Comparison of ENCODE assay signal across 19 cellular contexts in genomic region chr3:119181765-119182164, GRCh38. TPM values are rescaled to one million over a fixed set of nuclear protein-coding genes. Genes with fewer than 3 reads are reported as not detected.
DNase-seq lines count a peak whose midpoint lies in the region; ATAC-seq and TF ChIP-seq lines count a peak whose summit lies in the region.
"Had no signal": no experiment of that assay in that cellular context is flagged by ENCODE, and none has a peak within 500 bp of the region (broad histone marks: within the 10 kb centered on the region; RNA-seq: fewer than 3 reads in every experiment).

No MANE protein-coding gene starts in this region.

- H3K79me2 ChIP-seq in mammary epithelial cell (ENCODE audit: insufficient read depth, low read length) = no peaks in the 10 kb centered on the region

- no peak overlapping the region for H3K56ac ChIP-seq in IMR-90 (ENCODE audit: extremely low read depth, insufficient read depth, low read length)

- peak; percentile 55 to 85 for DNase-seq in Caco-2
- no peak for DNase-seq in IMR-90
- DNase-seq in mammary epithelial cell = peak; percentile 75
- no peak for DNase-seq in left colon
- no peak for DNase-seq in stimulated activated CD4-positive, alpha-beta T cell treated with anti-CD3 and anti-CD28 coated beads, Interleukin-12 subunit alpha, Interleukin-12 subunit beta, amount 100 ng/mL, for 4 hours
- no peak for DNase-seq in aorta
- DNase-seq in NCI-H2081 treated with DMSO at 0.1 percent for 48 hours (lab: John Stamatoyannopoulos, UW) = no peak
- DNase-seq: activated CD4-positive, alpha-beta memory T cell treated with anti-CD3 and anti-CD28 coated beads, Interleukin-2, amount 10 ng/mL, durations not matched to agents 7 days and 5 days; activated naive CD8-positive, alpha-beta T cell treated with anti-CD3 and anti-CD28 coated beads, Interleukin-2, amount 50 U/mL, for 24 hours; cerebellar nuclear complex; endodermal cell; H7; NCI-H1092 treated with DMSO at 0.1 percent for 48 hours; NCI-H748 treated with DMSO at 0.1 percent for 48 hours; stimulated activated CD4-positive, alpha-beta T cell treated with anti-CD3 and anti-CD28 coated beads, Interleukin-15, amount 100 ng/mL, for 24 hours; stimulated activated naive CD8-positive, alpha-beta T cell treated with anti-CD3 and anti-CD28 coated beads, Interleukin-15, amount 100 ng/mL, for 72 hours had no signal

- H3K4me3 ChIP-seq in Caco-2 (ENCODE audit: low read depth, low read length) = no peak overlapping the region
- no peak overlapping the region for H3K4me3 ChIP-seq in IMR-90 (ENCODE audit: insufficient read depth, low read depth, low read length)
- H3K4me3 ChIP-seq in mammary epithelial cell (replicated peaks in 1 of 3; ENCODE audit: insufficient read depth in 1 of 3, low read depth in 2 of 3, low read length in 3 of 3) = no peak overlapping the region
- no peak overlapping the region for H3K4me3 ChIP-seq in aorta (ENCODE audit: low read length in 2 of 2)
- H3K4me3 ChIP-seq: gastroesophageal sphincter, neural progenitor cell had no signal

- H3K36me3 ChIP-seq in Caco-2 (ENCODE audit: control insufficient read depth, insufficient read depth, low read length) (no peaks in the 10 kb centered on the region), IMR-90 (ENCODE audit: control insufficient read depth, insufficient read depth, low read length) (no peaks in the 10 kb centered on the region), mammary epithelial cell (ENCODE audit: insufficient read depth, low read length) (no peaks in the 10 kb centered on the region), aorta (ENCODE audit: control insufficient read depth in 1 of 2, insufficient read depth in 2 of 2, low read length in 1 of 2) (no peaks in the 10 kb centered on the region)
- H3K36me3 ChIP-seq: gastroesophageal sphincter, neural progenitor cell had no signal

- H3K9ac ChIP-seq in IMR-90 (ENCODE audit: low read depth, low read length) = no peak overlapping the region
- H3K9ac ChIP-seq in mammary epithelial cell (ENCODE audit: insufficient read depth, low read length) = no peak overlapping the region
- H3K9ac ChIP-seq: neural progenitor cell had no signal

- peaks cover 10% of the 10 kb centered on the region for H3K9me3 Mint-ChIP-seq in Caco-2 (ENCODE audit: unreplicated experiment)
- H3K9me3 Mint-ChIP-seq: activated CD4-positive, alpha-beta memory T cell treated with anti-CD3 and anti-CD28 coated beads, Interleukin-2, amount 10 ng/mL, durations not matched to agents 7 days and 5 days; activated naive CD8-positive, alpha-beta T cell treated with anti-CD3 and anti-CD28 coated beads, Interleukin-2, amount 50 U/mL, for 24 hours; endodermal cell; neural progenitor cell; stimulated activated naive CD8-positive, alpha-beta T cell treated with anti-CD3 and anti-CD28 coated beads, Interleukin-15, amount 100 ng/mL, for 72 hours had no signal

- no peak for TF ChIP-seq RAD21 in IMR-90 (IDR thresholded peaks at IDR 0.05; ENCODE audit: low read length)

- POLR2A ChIA-PET in Caco-2 (lab: Charles Lee) (no interaction called here), IMR-90 (lab: Charles Lee; ENCODE audit: unreplicated experiment) (no interaction called here)

- TF ChIP-seq POLR2A in IMR-90 (IDR thresholded peaks at IDR 0.05; ENCODE audit: low read depth, low read length) = no peak

- no peak for TF ChIP-seq CTCF in Caco-2 (IDR thresholded peaks at IDR 0.05; ENCODE audit: insufficient read depth in 1 of 2, low read depth in 1 of 2, low read length in 1 of 2, severe bottlenecking in 1 of 2, unreplicated experiment in 1 of 2)
- no peak for TF ChIP-seq CTCF in IMR-90 (conservative IDR thresholded peaks at IDR 0.05; ENCODE audit: low read depth, low read length)
- no peak for TF ChIP-seq CTCF in mammary epithelial cell (conservative IDR thresholded peaks at IDR 0.05 in 1 of 2, IDR thresholded peaks at IDR 0.05 in 1 of 2; ENCODE audit: extremely low read depth in 1 of 2, insufficient read depth in 1 of 2, low read depth in 1 of 2, low read length in 2 of 2)

- H3K9me3 ChIP-seq in Caco-2 = no peaks in the 10 kb centered on the region
- H3K9me3 ChIP-seq in IMR-90 (ENCODE audit: control insufficient read depth, insufficient read depth, low read length) = no peaks in the 10 kb centered on the region
- no peaks in the 10 kb centered on the region for H3K9me3 ChIP-seq in mammary epithelial cell (replicated peaks; ENCODE audit: insufficient read depth, low read length)
- H3K9me3 ChIP-seq in aorta (ENCODE audit: control insufficient read depth, low read length) = no peaks in the 10 kb centered on the region
- H3K9me3 ChIP-seq: gastroesophageal sphincter had no signal

- no peaks in the 10 kb centered on the region for H4K20me1 ChIP-seq in IMR-90 (ENCODE audit: insufficient read depth, low read length)
- no peaks in the 10 kb centered on the region for H4K20me1 ChIP-seq in mammary epithelial cell (ENCODE audit: insufficient read depth, low read length)

- H3K4me2 ChIP-seq in IMR-90 (ENCODE audit: low read depth, low read length) (no peak overlapping the region), mammary epithelial cell (ENCODE audit: insufficient read depth, low read depth, low read length) (peak overlapping the region; percentile 77)
- H3K4me2 ChIP-seq: neural progenitor cell had no signal

- intact Hi-C loops in Caco-2 (cut with micrococcal nuclease; ENCODE audit: unreplicated experiment) = no loop called here
- intact Hi-C loops in IMR-90 (cut with micrococcal nuclease) = loop anchor here (5.0 kb wide), 1 partner anchor 34 kb away; the partner anchor contains the start of gene TEX55
- intact Hi-C loops in mammary epithelial cell (cut with micrococcal nuclease) = loop anchor here (2.0 to 5.0 kb wide), 2 partner anchors 34 to 53 kb away; partner anchors contain the start of gene TEX55
- intact Hi-C loops in left colon (cut with DNase I, micrococcal nuclease) = no loop called here
- intact Hi-C loops in aorta (cut with DNase I) = no loop called here

- no peak overlapping the region for H3K4me3 Mint-ChIP-seq in Caco-2 (ENCODE audit: unreplicated experiment)
- H3K4me3 Mint-ChIP-seq: activated CD4-positive, alpha-beta memory T cell treated with anti-CD3 and anti-CD28 coated beads, Interleukin-2, amount 10 ng/mL, durations not matched to agents 7 days and 5 days; activated naive CD8-positive, alpha-beta T cell treated with anti-CD3 and anti-CD28 coated beads, Interleukin-2, amount 50 U/mL, for 24 hours; endodermal cell; neural progenitor cell; stimulated activated naive CD8-positive, alpha-beta T cell treated with anti-CD3 and anti-CD28 coated beads, Interleukin-15, amount 100 ng/mL, for 72 hours had no signal

- H2BK120ac ChIP-seq in IMR-90 (ENCODE audit: low read depth, low read length) = peak overlapping the region; percentile 81

- dilution Hi-C loops in IMR-90 (cut with HindIII; ENCODE audit: low sequenced_read_pairs, unreplicated experiment) (no loop called here), mammary epithelial cell (cut with HindIII; ENCODE audit: low sequenced_read_pairs) (no loop called here)

- peak overlapping the region; percentile 4 to 55; a peak in 2 of 4 replicates for H4K8ac ChIP-seq in IMR-90 (ENCODE audit: low read depth in 2 of 2, low read length in 2 of 2)

- H3K27ac Mint-ChIP-seq in Caco-2 (ENCODE audit: unreplicated experiment) = peak overlapping the region; percentile 66
- H3K27ac Mint-ChIP-seq: activated CD4-positive, alpha-beta memory T cell treated with anti-CD3 and anti-CD28 coated beads, Interleukin-2, amount 10 ng/mL, durations not matched to agents 7 days and 5 days; activated naive CD8-positive, alpha-beta T cell treated with anti-CD3 and anti-CD28 coated beads, Interleukin-2, amount 50 U/mL, for 24 hours; endodermal cell; neural progenitor cell; stimulated activated naive CD8-positive, alpha-beta T cell treated with anti-CD3 and anti-CD28 coated beads, Interleukin-15, amount 100 ng/mL, for 72 hours had no signal

- peaks cover 11% of the 10 kb centered on the region for H3K9me1 ChIP-seq in IMR-90 (ENCODE audit: insufficient read depth, low read length)

- H3K14ac ChIP-seq in IMR-90 (replicated peaks; ENCODE audit: low read depth, low read length) = peak overlapping the region; percentile 68

- H3K4me1 ChIP-seq in Caco-2 (peaks cover 57% of the 10 kb centered on the region), IMR-90 (ENCODE audit: control insufficient read depth, insufficient read depth, low read length) (peaks cover 16% of the 10 kb centered on the region), mammary epithelial cell (ENCODE audit: insufficient read depth, low read length) (peaks cover 45% of the 10 kb centered on the region), aorta (ENCODE audit: control insufficient read depth in 1 of 2, insufficient read depth in 2 of 2, low read length in 2 of 2) (no peaks in the 10 kb centered on the region)
- H3K4me1 ChIP-seq: gastroesophageal sphincter, neural progenitor cell had no signal

- peak overlapping the region; percentile 38; the same call in 1 of the 2 replicates for H4K5ac ChIP-seq in IMR-90 (ENCODE audit: low read depth, low read length)

- no TSS peak for BruUV-seq in Caco-2 (replicated peaks; lab: Mats Ljungman, UMichigan)
- BruUV-seq in IMR-90 (replicated peaks; lab: Mats Ljungman, UMichigan) = no TSS peak
- no TSS peak for BruUV-seq in mammary epithelial cell (replicated peaks; lab: Mats Ljungman, UMichigan)

- no peaks in the 10 kb centered on the region for H3K36me3 Mint-ChIP-seq in Caco-2 (ENCODE audit: insufficient read depth, unreplicated experiment)
- H3K36me3 Mint-ChIP-seq: neural progenitor cell had no signal

- H4K91ac ChIP-seq in IMR-90 (ENCODE audit: insufficient read depth, low read depth, low read length) = peak overlapping the region; percentile 84

- H2BK20ac ChIP-seq in IMR-90 (ENCODE audit: low read depth, low read length) = peak overlapping the region; percentile 90

- H3K23ac ChIP-seq in IMR-90 (ENCODE audit: low read depth, low read length) = no peak overlapping the region

- peak overlapping the region; percentile 4 for H2BK5ac ChIP-seq in IMR-90 (ENCODE audit: low read depth, low read length, poor library complexity, severe bottlenecking)

- 0 out of 2 replicates have a peak overlapping the region, but pooled peaks have one; percentile 36 for H2AK5ac ChIP-seq in IMR-90 (ENCODE audit: low read depth, low read length)

- ATAC-seq in IMR-90 (ENCODE audit: low read depth) (peak; percentile 21; the same call in 1 of the 2 replicates), left colon (peak; percentile 34), aorta (ENCODE audit: low FRiP score) (no peak), HG02840 (IDR thresholded peaks at IDR 0.05; ENCODE audit: low FRiP score, unreplicated experiment) (no peak)
- ATAC-seq: activated naive CD8-positive, alpha-beta T cell treated with anti-CD3 and anti-CD28 coated beads, Interleukin-2, amount 50 U/mL, for 24 hours; gastroesophageal sphincter; stimulated activated naive CD8-positive, alpha-beta T cell treated with anti-CD3 and anti-CD28 coated beads, Interleukin-15, amount 100 ng/mL, for 72 hours had no signal

- in situ Hi-C loops in IMR-90 (cut with MboI; ENCODE audit: low sequenced_read_pairs) (no loop called here), mammary epithelial cell (cut with MboI; ENCODE audit: low sequenced_read_pairs in 2 of 2) (no loop called here)

- H3K27me3 ChIP-seq in Caco-2 (replicated peaks; ENCODE audit: control insufficient read depth, insufficient read depth, low read length) = no peaks in the 10 kb centered on the region
- no peaks in the 10 kb centered on the region for H3K27me3 ChIP-seq in IMR-90 (ENCODE audit: control insufficient read depth, insufficient read depth, low read length)
- no peaks in the 10 kb centered on the region for H3K27me3 ChIP-seq in mammary epithelial cell (ENCODE audit: insufficient read depth, low read length)
- no peaks in the 10 kb centered on the region for H3K27me3 ChIP-seq in aorta (ENCODE audit: control insufficient read depth in 1 of 2, insufficient read depth in 2 of 2, low read length in 1 of 2)
- H3K27me3 ChIP-seq: gastroesophageal sphincter, neural progenitor cell had no signal

- H3K18ac ChIP-seq in IMR-90 (ENCODE audit: low read depth, low read length) = peak overlapping the region; percentile 87; the same call in 1 of the 2 replicates

- peak overlapping the region; percentile 7 for H2AK9ac ChIP-seq in IMR-90 (replicated peaks; ENCODE audit: low read depth, low read length, poor library complexity)

- H2BK15ac ChIP-seq in IMR-90 (ENCODE audit: low read depth, low read length) = peak overlapping the region; percentile 76; the same call in 2 of the 3 replicates

- CTCF ChIA-PET in Caco-2 (lab: Charles Lee) (no interaction called here), IMR-90 (lab: Yijun Ruan, JAX) (interaction anchor here (0.8 kb wide), 1 partner anchor 60 kb away, joined by 3 read pairs; no protein-coding TSS in a partner anchor), mammary epithelial cell (lab: Charles Lee; ENCODE audit: low non-redundant PET) (interaction anchor here (1.5 kb wide), 1 partner anchor 59 kb away, joined by 11 read pairs; the partner anchor contains the start of gene B4GALT4)

- H3K4me1 Mint-ChIP-seq in Caco-2 (ENCODE audit: low read depth, unreplicated experiment) = peaks cover 33% of the 10 kb centered on the region
- H3K4me1 Mint-ChIP-seq: activated CD4-positive, alpha-beta memory T cell treated with anti-CD3 and anti-CD28 coated beads, Interleukin-2, amount 10 ng/mL, durations not matched to agents 7 days and 5 days; neural progenitor cell; stimulated activated naive CD8-positive, alpha-beta T cell treated with anti-CD3 and anti-CD28 coated beads, Interleukin-15, amount 100 ng/mL, for 72 hours had no signal

- no CpG with 5 or more reads among the region's 3 CpGs for WGBS in IMR-90 (ENCODE audit: extremely low coverage in 2 of 2, insufficient read length in 1 of 2), 2 experiments
- no CpG with 5 or more reads among the region's 3 CpGs for WGBS in mammary epithelial cell (ENCODE audit: low coverage, missing lambda C conversion rate)
- WGBS in aorta, 2 donors = 71 to 76% methylated on average over 3 of the region's 3 CpGs

- H2AFZ ChIP-seq in IMR-90 (replicated peaks; ENCODE audit: low read length, poor library complexity) (peak overlapping the region; percentile 67), mammary epithelial cell (ENCODE audit: low read depth, low read length) (peak overlapping the region; percentile 59)
- H2AFZ ChIP-seq: neural progenitor cell had no signal

- H3K27ac ChIP-seq in IMR-90 (ENCODE audit: insufficient read depth, low read length) (no peak overlapping the region), mammary epithelial cell (ENCODE audit: insufficient read depth, low read depth, low read length) (peak overlapping the region; percentile 75), aorta (ENCODE audit: low read depth in 1 of 2, low read length in 2 of 2) (no peak overlapping the region)
- H3K27ac ChIP-seq: gastroesophageal sphincter, neural progenitor cell had no signal

- H3K4ac ChIP-seq in IMR-90 (ENCODE audit: low read depth, low read length) = peak overlapping the region; percentile 74

- H3K79me1 ChIP-seq in IMR-90 (ENCODE audit: low read depth in 1 of 2, low read length in 2 of 2) = no peaks in the 10 kb centered on the region

- no peaks in the 10 kb centered on the region for H3K27me3 Mint-ChIP-seq in Caco-2 (ENCODE audit: insufficient read depth, unreplicated experiment)

RNA-seq across cellular contexts. Expression of gene UPK1B, which starts 8.4 kb away (rescaled TPM):
- total RNA-seq in Caco-2 (2022) (0.46 and 0.50 TPM in 2 replicates), IMR-90 (2012; rRNA removed) (0.28 and 0.36 TPM in 2 replicates), mammary epithelial cell (1 to 10 TPM in 1 of 2 donors, not detected in 1; 1.7 TPM), left colon (not detected), aorta (not detected)
- polyA plus RNA-seq in IMR-90 (2012; rRNA removed) (0.40 and 0.55 TPM in 2 replicates), mammary epithelial cell (0.50 TPM), aorta (under 1 TPM; 0.23 to 0.50 TPM)
- polyA plus RNA-seq in IMR-90 (2012; cell fraction: cytosol; rRNA removed) = 0.18 and 0.19 TPM in 2 replicates
- 0.02 and 0.05 TPM in 2 replicates for polyA plus RNA-seq in IMR-90 (2012; cell fraction: nucleus; rRNA removed; ENCODE audit: low replicate concordance)
- polyA minus RNA-seq in mammary epithelial cell = 1.4 TPM
- total RNA-seq: activated CD4-positive, alpha-beta memory T cell treated with anti-CD3 and anti-CD28 coated beads, Interleukin-2, amount 10 ng/mL, durations not matched to agents 7 days and 5 days had no signal

RNA-seq across cellular contexts. Expression of gene TEX55, which starts 35.8 kb away (rescaled TPM):
- total RNA-seq in Caco-2 (2022) = not detected in 2 replicates
- not detected in 2 replicates for total RNA-seq in IMR-90 (2012; rRNA removed)
- polyA plus RNA-seq in IMR-90 (2012; rRNA removed) = not detected in 2 replicates
- not detected in 2 replicates for polyA plus RNA-seq in IMR-90 (2012; cell fraction: cytosol; rRNA removed)
- not detected in 2 replicates for polyA plus RNA-seq in IMR-90 (2012; cell fraction: nucleus; rRNA removed; ENCODE audit: low replicate concordance)
- not detected for total RNA-seq in mammary epithelial cell
- polyA plus RNA-seq in mammary epithelial cell = 0.05 TPM
- not detected for polyA minus RNA-seq in mammary epithelial cell
- total RNA-seq in left colon = not detected
- total RNA-seq in aorta = not detected
- polyA plus RNA-seq in aorta = not detected
- total RNA-seq: activated CD4-positive, alpha-beta memory T cell treated with anti-CD3 and anti-CD28 coated beads, Interleukin-2, amount 10 ng/mL, durations not matched to agents 7 days and 5 days; endodermal cell; gastroesophageal sphincter; H7 had no signal

RNA-seq across cellular contexts. Expression of gene B4GALT4, which starts 58.9 kb away (rescaled TPM):
- total RNA-seq in Caco-2 (2022) (56.9 and 59.7 TPM in 2 replicates), IMR-90 (2012; rRNA removed) (30.3 and 30.6 TPM in 2 replicates), mammary epithelial cell (10 to 100 TPM; 18.3 to 34.8 TPM), left colon (10 to 100 TPM; 58.1 to 60.4 TPM), aorta (10 to 100 TPM; 21.9 to 22.8 TPM)
- polyA plus RNA-seq in IMR-90 (2012; rRNA removed) (23.0 and 27.0 TPM in 2 replicates), mammary epithelial cell (18.9 TPM), aorta (10 to 100 TPM; 16.3 to 23.5 TPM)
- polyA plus RNA-seq in IMR-90 (2012; cell fraction: cytosol; rRNA removed) = 7.5 and 10.5 TPM in 2 replicates
- 5.1 and 22.2 TPM in 2 replicates for polyA plus RNA-seq in IMR-90 (2012; cell fraction: nucleus; rRNA removed; ENCODE audit: low replicate concordance)
- 18.0 TPM for polyA minus RNA-seq in mammary epithelial cell

Comparison
In these comparisons a context has a peak if more than half of its experiments do, and no peak if none do; other contexts are left out.
1. DNase-seq: peak in Caco-2 (2 of 2) and mammary epithelial cell (single experiment); none in IMR-90 (single experiment), left colon (0 of 2), stimulated activated CD4-positive, alpha-beta T cell treated with anti-CD3 and anti-CD28 coated beads, Interleukin-12 subunit alpha, Interleukin-12 subunit beta, amount 100 ng/mL, for 4 hours (single experiment), aorta (0 of 2) and NCI-H2081 treated with DMSO at 0.1 percent for 48 hours (single experiment).
2. ATAC-seq: peak in IMR-90 (single experiment) and left colon (single experiment); none in aorta (single experiment) and HG02840 (single experiment).
3. intact Hi-C loops: an anchor here in IMR-90 (5.0 kb wide) and mammary epithelial cell (2.0 to 5.0 kb wide); none called in Caco-2, left colon and aorta.